ENCODE assay signal across 1 cellular context in the genomic region with DNA sequence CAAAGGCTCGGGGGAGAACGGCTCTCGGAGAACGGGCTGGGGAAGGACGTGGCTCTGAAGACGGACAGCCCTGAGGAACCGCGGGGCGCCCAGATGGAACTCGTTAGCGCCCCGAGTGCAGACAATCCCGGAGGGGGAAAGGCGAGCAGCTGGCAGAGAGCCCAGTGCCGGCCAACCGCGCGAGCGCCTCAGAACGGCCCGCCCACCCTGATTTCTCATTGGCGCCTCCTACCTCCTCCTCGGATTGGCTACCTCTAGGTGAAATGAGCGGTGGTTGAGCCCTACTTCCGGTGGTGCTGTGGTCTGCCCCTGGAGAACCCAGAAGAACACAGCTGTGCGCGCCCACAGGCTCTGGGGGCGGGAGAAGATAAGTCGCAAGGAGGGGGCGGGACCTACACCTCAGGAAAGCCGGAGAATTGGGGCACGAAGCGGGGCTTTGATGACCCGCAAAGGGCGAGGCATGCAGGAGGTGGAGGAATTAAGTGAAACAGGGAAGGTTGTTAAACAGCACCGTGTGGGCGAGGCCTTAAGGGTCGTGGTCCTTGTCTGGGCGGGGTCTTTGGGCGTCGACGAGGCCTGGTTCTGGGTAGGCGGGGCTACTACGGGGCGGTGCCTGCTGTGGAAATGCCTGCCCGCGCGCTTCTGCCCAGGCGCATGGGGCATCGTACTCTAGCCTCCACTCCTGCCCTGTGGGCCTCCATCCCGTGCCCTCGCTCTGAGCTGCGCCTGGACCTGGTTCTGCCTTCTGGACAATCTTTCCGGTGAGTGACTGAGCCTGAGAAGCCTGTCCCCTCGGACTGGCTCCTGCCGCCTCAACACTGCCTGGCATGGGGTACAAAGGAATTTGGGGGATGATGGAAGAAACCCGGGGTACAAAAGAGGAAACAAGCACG.
TF ChIP-seq lines count a peak whose summit lies in the region.

A gene (plus strand): TSS at position 290 of the 893 bp plus-strand sequence. CDS start 335 bp downstream, at position 625.

TF ChIP-seq in K562, 482 proteins besides CTCF, POLR2A, EP300 and RAD21 (continued from another document and continues in another):
- TF ChIP-seq, protein P1, sequence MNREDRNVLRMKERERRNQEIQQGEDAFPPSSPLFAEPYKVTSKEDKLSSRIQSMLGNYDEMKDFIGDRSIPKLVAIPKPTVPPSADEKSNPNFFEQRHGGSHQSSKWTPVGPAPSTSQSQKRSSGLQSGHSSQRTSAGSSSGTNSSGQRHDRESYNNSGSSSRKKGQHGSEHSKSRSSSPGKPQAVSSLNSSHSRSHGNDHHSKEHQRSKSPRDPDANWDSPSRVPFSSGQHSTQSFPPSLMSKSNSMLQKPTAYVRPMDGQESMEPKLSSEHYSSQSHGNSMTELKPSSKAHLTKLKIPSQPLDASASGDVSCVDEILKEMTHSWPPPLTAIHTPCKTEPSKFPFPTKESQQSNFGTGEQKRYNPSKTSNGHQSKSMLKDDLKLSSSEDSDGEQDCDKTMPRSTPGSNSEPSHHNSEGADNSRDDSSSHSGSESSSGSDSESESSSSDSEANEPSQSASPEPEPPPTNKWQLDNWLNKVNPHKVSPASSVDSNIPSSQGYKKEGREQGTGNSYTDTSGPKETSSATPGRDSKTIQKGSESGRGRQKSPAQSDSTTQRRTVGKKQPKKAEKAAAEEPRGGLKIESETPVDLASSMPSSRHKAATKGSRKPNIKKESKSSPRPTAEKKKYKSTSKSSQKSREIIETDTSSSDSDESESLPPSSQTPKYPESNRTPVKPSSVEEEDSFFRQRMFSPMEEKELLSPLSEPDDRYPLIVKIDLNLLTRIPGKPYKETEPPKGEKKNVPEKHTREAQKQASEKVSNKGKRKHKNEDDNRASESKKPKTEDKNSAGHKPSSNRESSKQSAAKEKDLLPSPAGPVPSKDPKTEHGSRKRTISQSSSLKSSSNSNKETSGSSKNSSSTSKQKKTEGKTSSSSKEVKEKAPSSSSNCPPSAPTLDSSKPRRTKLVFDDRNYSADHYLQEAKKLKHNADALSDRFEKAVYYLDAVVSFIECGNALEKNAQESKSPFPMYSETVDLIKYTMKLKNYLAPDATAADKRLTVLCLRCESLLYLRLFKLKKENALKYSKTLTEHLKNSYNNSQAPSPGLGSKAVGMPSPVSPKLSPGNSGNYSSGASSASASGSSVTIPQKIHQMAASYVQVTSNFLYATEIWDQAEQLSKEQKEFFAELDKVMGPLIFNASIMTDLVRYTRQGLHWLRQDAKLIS (CRISPR knock-in tag; IDR thresholded peaks at IDR 0.05), result peak; percentile 91
- TF ChIP-seq SNIP1 (IDR thresholded peaks at IDR 0.05; ENCODE audit: low read depth) (no peak), PTTG1 (tag; IDR thresholded peaks at IDR 0.05; ENCODE audit: low read depth) (no peak), ZNF717 (CRISPR knock-in tag; IDR thresholded peaks at IDR 0.05) (peak; percentile 51; the same call in 1 of the 2 replicates), GATAD2A (IDR thresholded peaks at IDR 0.05) (peak; percentile 81), CHCHD3 (CRISPR knock-in tag; IDR thresholded peaks at IDR 0.05) (no peak), ZKSCAN1 (IDR thresholded peaks at IDR 0.05; ENCODE audit: low read depth, low read length) (peak; percentile 42), GTF2A2 (tag; IDR thresholded peaks at IDR 0.05) (no peak), BACH1 (tag; IDR thresholded peaks at IDR 0.05) (no peak), CBX3 (IDR thresholded peaks at IDR 0.05; ENCODE audit: borderline replicate concordance in 1 of 2, low read length in 2 of 2) (peak in 1 of 2 experiments; percentile 67; a peak in 1 of 3 replicates), MEF2A (IDR thresholded peaks at IDR 0.05; ENCODE audit: control insufficient read depth, low read depth, low read length) (no peak), PPARD (CRISPR knock-in tag; IDR thresholded peaks at IDR 0.05) (no peak), MBD2 (IDR thresholded peaks at IDR 0.05; ENCODE audit: borderline replicate concordance, low read depth) (peak; percentile 81), PML (IDR thresholded peaks at IDR 0.05; ENCODE audit: low read length) (no peak; the same call in 1 of the 2 replicates), ZNF134 (CRISPR knock-in tag; conservative IDR thresholded peaks at IDR 0.05) (no peak), RBM15 (IDR thresholded peaks at IDR 0.05; ENCODE audit: insufficient read depth, low read length) (no peak), BRD4 (IDR thresholded peaks at IDR 0.05) (no peak), SMARCA5 (IDR thresholded peaks at IDR 0.05) (no peak), NFIX (CRISPR knock-in tag; IDR thresholded peaks at IDR 0.05; ENCODE audit: low read depth) (peak; percentile 37), ZSCAN29 (IDR thresholded peaks at IDR 0.05) (peak; percentile 88), TAL1 (IDR thresholded peaks at IDR 0.05) (no peak), KAT7 (CRISPR knock-in tag; IDR thresholded peaks at IDR 0.05; ENCODE audit: borderline replicate concordance) (peak; percentile 77; the same call in 1 of the 2 replicates), NONO (IDR thresholded peaks at IDR 0.05; ENCODE audit: low read depth in 2 of 2, low read length in 1 of 2) (no peak; a peak in 1 of 4 replicates), ZC3H11A (IDR thresholded peaks at IDR 0.05; ENCODE audit: low read depth, low read length) (no peak), PRPF4 (IDR thresholded peaks at IDR 0.05; ENCODE audit: insufficient read depth, low read depth, low read length, poor library complexity, severe bottlenecking) (no peak), NCOR1 (IDR thresholded peaks at IDR 0.05) (no peak), STAT5A (IDR thresholded peaks at IDR 0.05; ENCODE audit: borderline replicate concordance, low read length) (peak; percentile 28; the same call in 1 of the 2 replicates), TAF9B (IDR thresholded peaks at IDR 0.05; ENCODE audit: partially characterized antibody) (peak; percentile 56), MEF2D (tag; conservative IDR thresholded peaks at IDR 0.05; ENCODE audit: low read depth) (no peak), ZNF184 (CRISPR knock-in tag; IDR thresholded peaks at IDR 0.05) (no peak), YY1 (IDR thresholded peaks at IDR 0.05; ENCODE audit: borderline replicate concordance in 1 of 3, control insufficient read depth in 1 of 3, extremely low read depth in 1 of 3, insufficient read depth in 3 of 3, insufficient read length in 1 of 3, insufficient replicate concordance in 2 of 3, low read depth in 1 of 3, low read length in 2 of 3) (peak in 1 of 3 experiments; percentile 47), MYNN (IDR thresholded peaks at IDR 0.05) (peak; percentile 61; the same call in 1 of the 2 replicates), MYNN (CRISPR knock-in tag; IDR thresholded peaks at IDR 0.05) (no peak), ZNF707 (CRISPR knock-in tag; conservative IDR thresholded peaks at IDR 0.05) (no peak), SRSF1 (IDR thresholded peaks at IDR 0.05; ENCODE audit: low read depth, low read length) (no peak), ZNF174 (CRISPR knock-in tag; IDR thresholded peaks at IDR 0.05) (no peak), TARDBP (IDR thresholded peaks at IDR 0.05) (no peak), RB1 (IDR thresholded peaks at IDR 0.05; ENCODE audit: low read depth) (peak; percentile 66), ELF4 (CRISPR knock-in tag; IDR thresholded peaks at IDR 0.05) (peak; percentile 56; the same call in 1 of the 2 replicates), ATF1 (CRISPR knock-in tag; IDR thresholded peaks at IDR 0.05) (no peak), ATF1 (tag; IDR thresholded peaks at IDR 0.05) (peak; percentile 80; the same call in 1 of the 2 replicates), RBM22 (IDR thresholded peaks at IDR 0.05; ENCODE audit: low read depth, low read length, poor library complexity, severe bottlenecking) (no peak), PURB (CRISPR knock-in tag; IDR thresholded peaks at IDR 0.05; ENCODE audit: low read depth) (no peak), ZNF316 (IDR thresholded peaks at IDR 0.05) (no peak)
- TF ChIP-seq, protein P2, sequence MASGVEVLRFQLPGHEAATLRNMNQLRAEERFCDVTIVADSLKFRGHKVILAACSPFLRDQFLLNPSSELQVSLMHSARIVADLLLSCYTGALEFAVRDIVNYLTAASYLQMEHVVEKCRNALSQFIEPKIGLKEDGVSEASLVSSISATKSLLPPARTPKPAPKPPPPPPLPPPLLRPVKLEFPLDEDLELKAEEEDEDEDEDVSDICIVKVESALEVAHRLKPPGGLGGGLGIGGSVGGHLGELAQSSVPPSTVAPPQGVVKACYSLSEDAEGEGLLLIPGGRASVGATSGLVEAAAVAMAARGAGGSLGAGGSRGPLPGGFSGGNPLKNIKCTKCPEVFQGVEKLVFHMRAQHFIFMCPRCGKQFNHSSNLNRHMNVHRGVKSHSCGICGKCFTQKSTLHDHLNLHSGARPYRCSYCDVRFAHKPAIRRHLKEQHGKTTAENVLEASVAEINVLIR (CRISPR knock-in tag; IDR thresholded peaks at IDR 0.05), result no peak
- TF ChIP-seq, protein P3, sequence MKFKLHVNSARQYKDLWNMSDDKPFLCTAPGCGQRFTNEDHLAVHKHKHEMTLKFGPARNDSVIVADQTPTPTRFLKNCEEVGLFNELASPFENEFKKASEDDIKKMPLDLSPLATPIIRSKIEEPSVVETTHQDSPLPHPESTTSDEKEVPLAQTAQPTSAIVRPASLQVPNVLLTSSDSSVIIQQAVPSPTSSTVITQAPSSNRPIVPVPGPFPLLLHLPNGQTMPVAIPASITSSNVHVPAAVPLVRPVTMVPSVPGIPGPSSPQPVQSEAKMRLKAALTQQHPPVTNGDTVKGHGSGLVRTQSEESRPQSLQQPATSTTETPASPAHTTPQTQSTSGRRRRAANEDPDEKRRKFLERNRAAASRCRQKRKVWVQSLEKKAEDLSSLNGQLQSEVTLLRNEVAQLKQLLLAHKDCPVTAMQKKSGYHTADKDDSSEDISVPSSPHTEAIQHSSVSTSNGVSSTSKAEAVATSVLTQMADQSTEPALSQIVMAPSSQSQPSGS (CRISPR knock-in tag; IDR thresholded peaks at IDR 0.05), result no peak
- TF ChIP-seq, protein P4, sequence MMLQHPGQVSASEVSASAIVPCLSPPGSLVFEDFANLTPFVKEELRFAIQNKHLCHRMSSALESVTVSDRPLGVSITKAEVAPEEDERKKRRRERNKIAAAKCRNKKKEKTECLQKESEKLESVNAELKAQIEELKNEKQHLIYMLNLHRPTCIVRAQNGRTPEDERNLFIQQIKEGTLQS (IDR thresholded peaks at IDR 0.05), result no peak
- TF ChIP-seq, protein P4 (CRISPR knock-in tag; conservative IDR thresholded peaks at IDR 0.05), result 0 out of 2 replicates have a peak, but pooled peaks have one; percentile 17
- TF ChIP-seq, protein P5, sequence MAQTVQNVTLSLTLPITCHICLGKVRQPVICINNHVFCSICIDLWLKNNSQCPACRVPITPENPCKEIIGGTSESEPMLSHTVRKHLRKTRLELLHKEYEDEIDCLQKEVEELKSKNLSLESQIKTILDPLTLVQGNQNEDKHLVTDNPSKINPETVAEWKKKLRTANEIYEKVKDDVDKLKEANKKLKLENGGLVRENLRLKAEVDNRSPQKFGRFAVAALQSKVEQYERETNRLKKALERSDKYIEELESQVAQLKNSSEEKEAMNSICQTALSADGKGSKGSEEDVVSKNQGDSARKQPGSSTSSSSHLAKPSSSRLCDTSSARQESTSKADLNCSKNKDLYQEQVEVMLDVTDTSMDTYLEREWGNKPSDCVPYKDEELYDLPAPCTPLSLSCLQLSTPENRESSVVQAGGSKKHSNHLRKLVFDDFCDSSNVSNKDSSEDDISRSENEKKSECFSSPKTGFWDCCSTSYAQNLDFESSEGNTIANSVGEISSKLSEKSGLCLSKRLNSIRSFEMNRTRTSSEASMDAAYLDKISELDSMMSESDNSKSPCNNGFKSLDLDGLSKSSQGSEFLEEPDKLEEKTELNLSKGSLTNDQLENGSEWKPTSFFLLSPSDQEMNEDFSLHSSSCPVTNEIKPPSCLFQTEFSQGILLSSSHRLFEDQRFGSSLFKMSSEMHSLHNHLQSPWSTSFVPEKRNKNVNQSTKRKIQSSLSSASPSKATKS (CRISPR knock-in tag; IDR thresholded peaks at IDR 0.05), result no peak
- TF ChIP-seq, protein P6, sequence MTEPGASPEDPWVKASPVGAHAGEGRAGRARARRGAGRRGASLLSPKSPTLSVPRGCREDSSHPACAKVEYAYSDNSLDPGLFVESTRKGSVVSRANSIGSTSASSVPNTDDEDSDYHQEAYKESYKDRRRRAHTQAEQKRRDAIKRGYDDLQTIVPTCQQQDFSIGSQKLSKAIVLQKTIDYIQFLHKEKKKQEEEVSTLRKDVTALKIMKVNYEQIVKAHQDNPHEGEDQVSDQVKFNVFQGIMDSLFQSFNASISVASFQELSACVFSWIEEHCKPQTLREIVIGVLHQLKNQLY (CRISPR knock-in tag; conservative IDR thresholded peaks at IDR 0.05), result 0 out of 4 replicates have a peak, but pooled peaks of 1 of the 2 experiments have one; percentile 70
- TF ChIP-seq, protein P7, sequence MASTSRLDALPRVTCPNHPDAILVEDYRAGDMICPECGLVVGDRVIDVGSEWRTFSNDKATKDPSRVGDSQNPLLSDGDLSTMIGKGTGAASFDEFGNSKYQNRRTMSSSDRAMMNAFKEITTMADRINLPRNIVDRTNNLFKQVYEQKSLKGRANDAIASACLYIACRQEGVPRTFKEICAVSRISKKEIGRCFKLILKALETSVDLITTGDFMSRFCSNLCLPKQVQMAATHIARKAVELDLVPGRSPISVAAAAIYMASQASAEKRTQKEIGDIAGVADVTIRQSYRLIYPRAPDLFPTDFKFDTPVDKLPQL (IDR thresholded peaks at IDR 0.05; ENCODE audit: extremely low read depth, insufficient read length), result no peak
